In genomic region chr12:57935839-57936512, GRCh38 we compare ENCODE assay signal across 8 cellular contexts. TPM values are rescaled to one million over a fixed set of nuclear protein-coding genes. Genes with fewer than 3 reads are reported as not detected.
DNase-seq lines count a peak whose midpoint lies in the region; ATAC-seq and TF ChIP-seq lines count a peak whose summit lies in the region.

No MANE protein-coding gene starts in this region.

- no peaks in the 10 kb centered on the region for H3K79me2 ChIP-seq in neural progenitor cell (ENCODE audit: low read depth)

- H3K4me2 ChIP-seq in neural progenitor cell, result peak overlapping the region; percentile 92

- H3K27ac ChIP-seq in foreskin keratinocyte (peak overlapping the region; percentile 51), neural progenitor cell (no peak overlapping the region), stomach smooth muscle (ENCODE audit: low read length) (peak overlapping the region; percentile 56)

- TF ChIP-seq CTCF in foreskin keratinocyte (conservative IDR thresholded peaks at IDR 0.05), result no peak
- no peak for TF ChIP-seq CTCF in neural progenitor cell (IDR thresholded peaks at IDR 0.05)

- H3K4me3 ChIP-seq in HAP-1 (peak overlapping the region; percentile 50), MG63 (peak overlapping the region; percentile 67), neural progenitor cell (peak overlapping the region; percentile 73), stomach smooth muscle (ENCODE audit: low read length in 2 of 2) (peak overlapping the region; percentile 87 to 95)

- peaks cover 2% of the 10 kb centered on the region for H3K36me3 Mint-ChIP-seq in neural progenitor cell

- no peaks in the 10 kb centered on the region for H3K27me3 Mint-ChIP-seq in neural progenitor cell (ENCODE audit: insufficient read depth, low read depth)

- no peaks in the 10 kb centered on the region for H3K36me3 ChIP-seq in HAP-1 (replicated peaks)
- no peaks in the 10 kb centered on the region for H3K36me3 ChIP-seq in MG63
- no peaks in the 10 kb centered on the region for H3K36me3 ChIP-seq in neural progenitor cell
- no peaks in the 10 kb centered on the region for H3K36me3 ChIP-seq in stomach smooth muscle (ENCODE audit: control insufficient read depth in 2 of 2, insufficient read depth in 2 of 2, low read length in 2 of 2)

- H3K27ac Mint-ChIP-seq in neural progenitor cell, result peak overlapping the region; percentile 95

- peak overlapping the region; percentile 94 for H2AFZ ChIP-seq in neural progenitor cell (replicated peaks)

- peak; percentile 99 for ATAC-seq in foreskin keratinocyte

- no peaks in the 10 kb centered on the region for H4K20me1 ChIP-seq in neural progenitor cell (ENCODE audit: low read depth)

- H3K9ac ChIP-seq in neural progenitor cell (no peak overlapping the region), stomach smooth muscle (ENCODE audit: low read length in 2 of 2) (peak overlapping the region; percentile 86 to 87)

- peak overlapping the region; percentile 96 for H3K4me3 Mint-ChIP-seq in neural progenitor cell

- peaks cover 4% of the 10 kb centered on the region for H3F3A ChIP-seq in neural progenitor cell (ENCODE audit: low read depth)

- peak; percentile 97 for DNase-seq in G401 (ENCODE audit: low spot score)
- DNase-seq in HAP-1 (ENCODE audit: low spot score in 2 of 2), result peak; percentile 94 to 95
- peak; percentile 92 for DNase-seq in MG63
- DNase-seq in SHP77 (lab: John Stamatoyannopoulos, UW), result peak; percentile 91 to 97
- DNase-seq in activated gamma-delta T cell (lab: John Stamatoyannopoulos, UW), result peak; percentile 42
- DNase-seq in foreskin keratinocyte, result peak; percentile 70 to 84
- DNase-seq in neural progenitor cell (ENCODE audit: low spot score), result peak; percentile 92

- no peaks in the 10 kb centered on the region for H3K27me3 ChIP-seq in HAP-1 (ENCODE audit: low read depth)
- H3K27me3 ChIP-seq in MG63, result no peaks in the 10 kb centered on the region
- H3K27me3 ChIP-seq in foreskin keratinocyte, result no peaks in the 10 kb centered on the region
- H3K27me3 ChIP-seq in neural progenitor cell, result peaks cover 46% of the 10 kb centered on the region
- H3K27me3 ChIP-seq in stomach smooth muscle (ENCODE audit: control insufficient read depth in 1 of 2, insufficient read depth in 2 of 2, low read length in 2 of 2), result no peaks in the 10 kb centered on the region

- H3K4me1 ChIP-seq in HAP-1 (peaks cover 13% of the 10 kb centered on the region), foreskin keratinocyte (no peaks in the 10 kb centered on the region), neural progenitor cell (peaks cover 9% of the 10 kb centered on the region), stomach smooth muscle (ENCODE audit: control insufficient read depth, insufficient read depth, low read length) (peaks cover 5% of the 10 kb centered on the region)

- peaks cover 27% of the 10 kb centered on the region for H3K4me1 Mint-ChIP-seq in neural progenitor cell

- no peaks in the 10 kb centered on the region for H3K9me3 Mint-ChIP-seq in neural progenitor cell

- H3K9me3 ChIP-seq in HAP-1, result no peaks in the 10 kb centered on the region
- H3K9me3 ChIP-seq in MG63, result no peaks in the 10 kb centered on the region
- H3K9me3 ChIP-seq in neural progenitor cell (ENCODE audit: low read depth), result no peaks in the 10 kb centered on the region
- no peaks in the 10 kb centered on the region for H3K9me3 ChIP-seq in stomach smooth muscle (ENCODE audit: control insufficient read depth in 2 of 2, low read length in 2 of 2)

- in situ Hi-C loops in G401 (cut with HindIII; ENCODE audit: low sequenced_read_pairs) (no loop called here), HAP-1 (cut with MboI; ENCODE audit: low sequenced_read_pairs) (no loop called here)

RNA-seq across cellular contexts. Expression of gene ATP23, which starts 5.4 kb away (rescaled TPM):
- total RNA-seq in G401 (2014; rRNA removed; shearing (Covaris generic)), result 16.9 and 35.0 TPM in 2 replicates
- total RNA-seq in MG63 (2014; rRNA removed; shearing (Covaris generic); ENCODE audit: low replicate concordance), result 11.2 and 16.9 TPM in 2 replicates
- total RNA-seq in foreskin keratinocyte (6.3 and 6.5 TPM in 2 replicates), neural progenitor cell (ENCODE audit: low replicate concordance) (6.3 and 11.4 TPM in 2 replicates)
- polyA plus RNA-seq in foreskin keratinocyte, result 8.6 and 9.9 TPM in 2 replicates

Comparison
In these comparisons a context has a peak if more than half of its experiments do, and no peak if none do; other contexts are left out.
1. DNase-seq: peak in every context shown above with its lines; median percentile 97 in G401; 94 in HAP-1; 94 in SHP77; 92 in MG63; 92 in neural progenitor cell; 77 in foreskin keratinocyte; 42 in activated gamma-delta T cell.